In genomic region chr14:22131749-22132476, GRCh38 we compare ENCODE assay signal across 9 cellular contexts.
A peak's percentile ranks its signal among the peaks of the same experiment; 100 is the strongest.
DNase-seq lines count a peak whose midpoint lies in the region; ATAC-seq, FAIRE-seq and TF ChIP-seq lines count a peak whose summit lies in the region.
"Had no signal": no experiment of that assay in that cellular context is flagged by ENCODE, and none has a peak within 500 bp of the region (broad histone marks: within the 10 kb centered on the region; RNA-seq: fewer than 3 reads in every experiment).

No MANE protein-coding gene starts in this region.

- H3K4me3 Mint-ChIP-seq in activated CD8-positive, alpha-beta T cell treated with anti-CD3 and anti-CD28 coated beads for 36 hours, result no peak overlapping the region

- peak; percentile 34 for ATAC-seq in activated CD8-positive, alpha-beta T cell treated with anti-CD3 and anti-CD28 coated beads for 36 hours
- no peak for ATAC-seq in GM19328 (IDR thresholded peaks at IDR 0.05; ENCODE audit: unreplicated experiment)

- peak; percentile 34 for TF ChIP-seq CTCF in activated CD8-positive, alpha-beta T cell treated with anti-CD3 and anti-CD28 coated beads for 36 hours (IDR thresholded peaks at IDR 0.05)
- TF ChIP-seq CTCF in kidney epithelial cell (IDR thresholded peaks at IDR 0.05; ENCODE audit: insufficient read depth, low read length, poor library complexity, severe bottlenecking), result peak; percentile 57

- CTCF ChIA-PET in HEK293T (lab: Yijun Ruan, JAX), result interaction anchor here (0.5 to 0.9 kb wide), 3 partner anchors 10 to 62 kb away, joined by 3 to 4 read pairs (median 4); no protein-coding TSS in a partner anchor
- CTCF ChIA-PET in activated CD8-positive, alpha-beta T cell treated with anti-CD3 and anti-CD28 coated beads for 36 hours (lab: Charles Lee), result interaction anchor here (0.8 to 3.0 kb wide), 14 partner anchors 9 to 438 kb away, joined by 3 to 23 read pairs (median 4); no protein-coding TSS in a partner anchor

- H3K4me3 ChIP-seq in kidney epithelial cell (ENCODE audit: low read depth, low read length), result no peak overlapping the region

- no peaks in the 10 kb centered on the region for H3K36me3 ChIP-seq in kidney epithelial cell (ENCODE audit: control insufficient read depth, insufficient read depth, low read length)

- H3K9me3 Mint-ChIP-seq in activated CD8-positive, alpha-beta T cell treated with anti-CD3 and anti-CD28 coated beads for 36 hours, result no peaks in the 10 kb centered on the region

- peaks cover 5% of the 10 kb centered on the region for H3K4me1 Mint-ChIP-seq in activated CD8-positive, alpha-beta T cell treated with anti-CD3 and anti-CD28 coated beads for 36 hours (ENCODE audit: low read depth)

- H3K36me3 Mint-ChIP-seq in activated CD8-positive, alpha-beta T cell treated with anti-CD3 and anti-CD28 coated beads for 36 hours (ENCODE audit: low read depth), result peaks cover 4% of the 10 kb centered on the region

- no peaks in the 10 kb centered on the region for H3K27me3 ChIP-seq in kidney epithelial cell (ENCODE audit: control insufficient read depth, insufficient read depth, low read length)

- DNase-seq in DMS53 (lab: John Stamatoyannopoulos, UW), result peak; percentile 50
- DNase-seq in HEK293T (ENCODE audit: extremely low spot score), result peak; percentile 22
- DNase-seq in activated CD8-positive, alpha-beta T cell treated with anti-CD3 and anti-CD28 coated beads for 36 hours, result peak; percentile 47
- no peak for DNase-seq in kidney epithelial cell (ENCODE audit: low read depth)
- no peak for DNase-seq in middle frontal gyrus (ENCODE audit: extremely low spot score, low spot score)
- no peak for DNase-seq in RCC 7860 (ENCODE audit: low spot score)
- no peak for DNase-seq in NCI-H2227 treated with DMSO at 0.1 percent for 48 hours (lab: John Stamatoyannopoulos, UW)
- DNase-seq: cerebellar nuclear complex had no signal

- POLR2A ChIA-PET in HEK293T (lab: Yijun Ruan, JAX), result no interaction called here
- POLR2A ChIA-PET in activated CD8-positive, alpha-beta T cell treated with anti-CD3 and anti-CD28 coated beads for 36 hours (lab: Charles Lee), result interaction anchor here (3.2 kb wide), 1 partner anchor 13 kb away, joined by 12 read pairs; no protein-coding TSS in a partner anchor

- FAIRE-seq in RCC 7860 (lab: Jason Lieb, UNC), result no peak

- intact Hi-C loops in activated CD8-positive, alpha-beta T cell treated with anti-CD3 and anti-CD28 coated beads for 36 hours (cut with micrococcal nuclease), result no loop called here

- H3K27me3 Mint-ChIP-seq in activated CD8-positive, alpha-beta T cell treated with anti-CD3 and anti-CD28 coated beads for 36 hours, result no peaks in the 10 kb centered on the region

- no peak overlapping the region for H3K27ac Mint-ChIP-seq in activated CD8-positive, alpha-beta T cell treated with anti-CD3 and anti-CD28 coated beads for 36 hours

TF ChIP-seq in HEK293T, 16 proteins besides CTCF, POLR2A, EP300 and RAD21:
- no peak for TF ChIP-seq L3MBTL2 (conservative IDR thresholded peaks at IDR 0.05)
- no peak for TF ChIP-seq ZNF384 (IDR thresholded peaks at IDR 0.05)
- no peak for TF ChIP-seq ELF4 (IDR thresholded peaks at IDR 0.05)
- TF ChIP-seq TARDBP (IDR thresholded peaks at IDR 0.05), result no peak
- TF ChIP-seq FOXK2 (IDR thresholded peaks at IDR 0.05), result no peak
- no peak for TF ChIP-seq BHLHE40 (IDR thresholded peaks at IDR 0.05; ENCODE audit: borderline replicate concordance)
- no peak for TF ChIP-seq CTBP1 (IDR thresholded peaks at IDR 0.05; ENCODE audit: borderline replicate concordance)
- no peak for TF ChIP-seq SUZ12 (IDR thresholded peaks at IDR 0.05)
- TF ChIP-seq, protein P1, sequence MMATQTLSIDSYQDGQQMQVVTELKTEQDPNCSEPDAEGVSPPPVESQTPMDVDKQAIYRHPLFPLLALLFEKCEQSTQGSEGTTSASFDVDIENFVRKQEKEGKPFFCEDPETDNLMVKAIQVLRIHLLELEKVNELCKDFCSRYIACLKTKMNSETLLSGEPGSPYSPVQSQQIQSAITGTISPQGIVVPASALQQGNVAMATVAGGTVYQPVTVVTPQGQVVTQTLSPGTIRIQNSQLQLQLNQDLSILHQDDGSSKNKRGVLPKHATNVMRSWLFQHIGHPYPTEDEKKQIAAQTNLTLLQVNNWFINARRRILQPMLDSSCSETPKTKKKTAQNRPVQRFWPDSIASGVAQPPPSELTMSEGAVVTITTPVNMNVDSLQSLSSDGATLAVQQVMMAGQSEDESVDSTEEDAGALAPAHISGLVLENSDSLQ (IDR thresholded peaks at IDR 0.05), result no peak
- no peak for TF ChIP-seq ARNT (IDR thresholded peaks at IDR 0.05)
- TF ChIP-seq SP1 (IDR thresholded peaks at IDR 0.05), result no peak
- no peak for TF ChIP-seq FOXA1 (IDR thresholded peaks at IDR 0.05)
- no peak for TF ChIP-seq LEF1 (IDR thresholded peaks at IDR 0.05; ENCODE audit: borderline replicate concordance)
- no peak for TF ChIP-seq FOXM1 (IDR thresholded peaks at IDR 0.05; ENCODE audit: borderline replicate concordance)
- TF ChIP-seq HDGF (IDR thresholded peaks at IDR 0.05; ENCODE audit: borderline replicate concordance), result no peak
- TF ChIP-seq NFRKB (IDR thresholded peaks at IDR 0.05), result no peak

Comparison
In these comparisons a context has a peak if more than half of its experiments do, and no peak if none do; other contexts are left out.
1. DNase-seq: peak in DMS53 (single experiment), HEK293T (single experiment) and activated CD8-positive, alpha-beta T cell treated with anti-CD3 and anti-CD28 coated beads for 36 hours (single experiment); none in kidney epithelial cell (single experiment), middle frontal gyrus (single experiment), RCC 7860 (single experiment) and NCI-H2227 treated with DMSO at 0.1 percent for 48 hours (single experiment).